25 cellular contexts compared by ENCODE assay signal in the genomic region with DNA sequence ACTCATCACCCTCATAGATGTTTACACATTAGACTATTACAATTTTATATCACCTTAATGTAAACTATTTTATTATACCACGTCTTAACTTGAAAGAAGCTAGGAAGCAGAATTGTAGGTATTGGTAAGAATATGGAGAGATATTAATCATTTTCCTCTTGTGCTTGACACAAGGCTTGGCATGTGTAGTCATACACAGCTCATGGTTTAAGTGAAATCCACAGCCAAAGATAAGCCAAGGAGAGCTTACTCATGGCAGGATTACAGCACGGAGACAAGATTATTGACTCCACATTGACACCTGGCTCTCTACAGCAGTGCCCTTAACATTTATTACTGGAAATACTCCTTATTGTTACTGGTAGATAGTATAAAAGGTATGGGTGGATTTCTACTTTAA.
"Had no signal": no experiment of that assay in that cellular context is flagged by ENCODE, and none has a peak within 500 bp of the region (broad histone marks: within the 10 kb centered on the region; RNA-seq: fewer than 3 reads in every experiment).

No MANE protein-coding gene starts in this region.

- FAIRE-seq: frontal cortex, TTC549 had no signal

- ATAC-seq: activated CD4-positive, alpha-beta T cell treated with anti-CD3 and anti-CD28 coated beads for 36 hours; activated T-helper 17 cell treated with anti-CD3 and anti-CD28 coated beads, Interleukin-2, amount 50 U/mL, for 72 hours had no signal

- H3K27ac ChIP-seq: cardiac muscle cell, left ventricle myocardium inferior, neutrophil, ovary, prostate gland, spleen, thoracic aorta, vagina had no signal

- H3K36me3 ChIP-seq: cardiac muscle cell, left ventricle myocardium inferior, neutrophil, ovary, prostate gland, spleen, thoracic aorta, vagina had no signal

- DNase-seq: activated B cell treated with CpG ODN at 0.5 μM for 24 hours; activated CD4-positive, alpha-beta T cell treated with anti-CD3 and anti-CD28 coated beads for 36 hours; activated CD4-positive, alpha-beta T cell treated with anti-CD3 and anti-CD28 coated beads, Interleukin-2, amount 50 U/mL, for 4 hours; activated CD8-positive, alpha-beta memory T cell treated with anti-CD3 and anti-CD28 coated beads for 24 hours; activated CD8-positive, alpha-beta memory T cell treated with anti-CD3 and anti-CD28 coated beads, Interleukin-2, amount 50 U/mL, for 4 hours; activated naive CD4-positive, alpha-beta T cell; activated T-cell treated with anti-CD3 and anti-CD28 coated beads, Interleukin-2, amount 50 U/mL, for 24 hours; amniotic stem cell; cortex of kidney; erythroblast; glutamatergic neuron; hippocampal formation; left ventricle myocardium inferior; ovary; spleen; stimulated activated CD4-positive, alpha-beta T cell treated with anti-CD3 and anti-CD28 coated beads, Interleukin-4, amount 100 ng/mL, for 1 hour; stimulated activated naive CD4-positive, alpha-beta T cell had no signal

- H3K4me3 ChIP-seq: cardiac muscle cell, left ventricle myocardium inferior, ovary, prostate gland, spleen, thoracic aorta, vagina had no signal

- H3K27me3 ChIP-seq: cardiac muscle cell, neutrophil, ovary, spleen, vagina had no signal

- H3K9me3 ChIP-seq: left ventricle myocardium inferior, neutrophil, ovary, prostate gland, thoracic aorta, vagina had no signal

- H3K4me1 ChIP-seq: prostate gland, spleen, vagina had no signal
